8 cellular contexts compared by ENCODE assay signal in the genomic region with DNA sequence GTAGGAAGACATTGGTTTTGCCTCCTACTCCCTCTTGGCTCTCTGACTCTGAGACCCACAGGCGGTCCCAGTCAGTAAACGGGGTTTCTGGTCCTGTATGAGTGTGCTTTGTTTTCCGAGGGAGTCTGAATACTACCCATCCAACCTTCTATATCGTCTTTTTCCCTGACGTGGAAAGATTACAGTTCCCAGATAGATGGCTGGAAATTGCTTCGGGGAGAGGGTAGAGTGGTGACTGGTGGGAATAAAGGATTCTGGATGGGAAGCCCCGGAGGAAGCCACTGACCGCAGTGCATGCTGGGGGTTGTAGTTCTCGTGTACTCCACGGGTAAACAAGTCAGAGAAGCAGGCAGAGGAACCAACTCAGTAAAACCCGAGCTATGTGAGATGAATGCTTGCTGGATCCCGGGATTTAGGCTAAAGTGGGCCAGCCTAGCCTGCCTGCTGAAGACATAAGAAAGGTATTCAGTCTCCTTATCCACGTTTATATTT.
A peak's percentile ranks its signal among the peaks of the same experiment; 100 is the strongest.
DNase-seq lines count a peak whose midpoint lies in the region; ATAC-seq and TF ChIP-seq lines count a peak whose summit lies in the region.

No MANE protein-coding gene starts in this region.

- H3K4me3 ChIP-seq in GM12864 (ENCODE audit: low read depth, low read length) (peak overlapping the region; percentile 31; the same call in 1 of the 2 replicates), lung (no peak overlapping the region)
- H3K4me3 ChIP-seq in effector memory CD4-positive, alpha-beta T cell (ENCODE audit: insufficient read depth, low read depth, low read length, poor library complexity, severe bottlenecking): peak overlapping the region; percentile 39

- 8 to 12% methylated on average over 13 of the region's 13 CpGs for WGBS in lung, 2 donors

- no peaks in the 10 kb centered on the region for H3K36me3 ChIP-seq in effector memory CD4-positive, alpha-beta T cell (ENCODE audit: control insufficient read depth, insufficient read depth, low read length)
- no peaks in the 10 kb centered on the region for H3K36me3 ChIP-seq in lung (ENCODE audit: control insufficient read depth in 2 of 2, insufficient read depth in 2 of 2, low read length in 2 of 2)

- no peaks in the 10 kb centered on the region for H3K9me3 ChIP-seq in effector memory CD4-positive, alpha-beta T cell (ENCODE audit: control insufficient read depth, low read length)
- H3K9me3 ChIP-seq in lung (ENCODE audit: control insufficient read depth in 2 of 2, insufficient read depth in 1 of 2, low read length in 1 of 2): no peaks in the 10 kb centered on the region

- TF ChIP-seq CTCF in GM12864 (IDR thresholded peaks at IDR 0.05; ENCODE audit: low read depth, low read length, missing control alignments) (no peak), lung (IDR thresholded peaks at IDR 0.05; ENCODE audit: control extremely low read depth, extremely low read depth) (no peak)

- DNase-seq in GM12864 (ENCODE audit: low read depth): no peak
- DNase-seq in NCI-H510A treated with DMSO at 0.1 percent for 48 hours (lab: John Stamatoyannopoulos, UW): peak; percentile 78
- peak; percentile 45 to 49 for DNase-seq in activated CD4-positive, alpha-beta T cell treated with anti-CD3 and anti-CD28 coated beads, Interleukin-2, amount 50 U/mL, for 4 hours
- DNase-seq in effector memory CD4-positive, alpha-beta T cell: peak in 2 of 3 donors; percentile 17 to 36
- peak; percentile 76 for DNase-seq in lung (ENCODE audit: low spot score)
- peak in 2 of 3 donors; percentile 8 to 16 for DNase-seq in stimulated activated CD4-positive, alpha-beta T cell treated with anti-CD3 and anti-CD28 coated beads, TNF-alpha, amount 100 ng/mL, for 1 hour (ENCODE audit: low read depth in 3 of 3, low spot score in 1 of 3)

- peaks cover 4% of the 10 kb centered on the region for H3K4me1 ChIP-seq in effector memory CD4-positive, alpha-beta T cell (ENCODE audit: control insufficient read depth, insufficient read depth, low read length, poor library complexity, severe bottlenecking)
- peaks cover 3% of the 10 kb centered on the region in 2 donors for H3K4me1 ChIP-seq in lung (ENCODE audit: control insufficient read depth in 2 of 2, insufficient read depth in 2 of 2, low read length in 2 of 2)

- peak; percentile 84 for ATAC-seq in HG02852 (IDR thresholded peaks at IDR 0.05; ENCODE audit: unreplicated experiment)
- ATAC-seq in lung (ENCODE audit: insufficient read depth, low FRiP score): peak; percentile 85
- no peak for ATAC-seq in HG02970 (IDR thresholded peaks at IDR 0.05; ENCODE audit: low FRiP score, unreplicated experiment)

- H3K27me3 ChIP-seq in effector memory CD4-positive, alpha-beta T cell (replicated peaks; ENCODE audit: control insufficient read depth, insufficient read depth, low read length, poor library complexity, severe bottlenecking): no peaks in the 10 kb centered on the region
- H3K27me3 ChIP-seq in lung (ENCODE audit: control insufficient read depth, insufficient read depth): no peaks in the 10 kb centered on the region

- H3K27ac ChIP-seq in effector memory CD4-positive, alpha-beta T cell (ENCODE audit: insufficient read depth, low read length, poor library complexity, severe bottlenecking): peak overlapping the region; percentile 38
- peak overlapping the region; percentile 72 to 78 for H3K27ac ChIP-seq in lung (ENCODE audit: low read depth in 1 of 2, low read length in 1 of 2)
